18 cellular contexts compared by ENCODE assay signal in genomic region chr9:98130576-98131228, GRCh38.
"Had no signal": no experiment of that assay in that cellular context is flagged by ENCODE, and none has a peak within 500 bp of the region (broad histone marks: within the 10 kb centered on the region; RNA-seq: fewer than 3 reads in every experiment).

No MANE protein-coding gene starts in this region.

- H3K27ac Mint-ChIP-seq: activated CD8-positive, alpha-beta memory T cell treated with anti-CD3 and anti-CD28 coated beads, Interleukin-2, amount 10 ng/mL, durations not matched to agents 7 days and 5 days; stimulated activated naive CD8-positive, alpha-beta T cell treated with anti-CD3 and anti-CD28 coated beads, Interleukin-15, Interleukin-2, amounts not matched to agents 100 ng/mL and 50 ng/mL, for 24 hours had no signal

- H3K27me3 ChIP-seq: adrenal gland, testis had no signal

- H3K4me1 ChIP-seq: adrenal gland, testis had no signal

- ATAC-seq: activated CD8-positive, alpha-beta memory T cell treated with anti-CD3 and anti-CD28 coated beads, Interleukin-2, amount 10 ng/mL, durations not matched to agents 7 days and 5 days; activated T-cell treated with anti-CD3 and anti-CD28 coated beads, Interleukin-2, amount 50 U/mL, for 4 hours; left colon; mucosa of descending colon; natural killer cell treated with Interleukin-12 subunit alpha and Interleukin-12 subunit beta and Interleukin-15 and Interleukin-18, amount 100 ng/mL, for 72 hours had no signal

- H3K4me3 Mint-ChIP-seq: activated CD8-positive, alpha-beta memory T cell treated with anti-CD3 and anti-CD28 coated beads, Interleukin-2, amount 10 ng/mL, durations not matched to agents 7 days and 5 days; activated T-cell treated with anti-CD3 and anti-CD28 coated beads, Interleukin-2, amount 50 U/mL, for 4 hours; natural killer cell treated with Interleukin-12 subunit alpha and Interleukin-12 subunit beta and Interleukin-15 and Interleukin-18, amount 100 ng/mL, for 72 hours; stimulated activated naive CD8-positive, alpha-beta T cell treated with anti-CD3 and anti-CD28 coated beads, Interleukin-15, Interleukin-2, amounts not matched to agents 100 ng/mL and 50 ng/mL, for 24 hours had no signal

- H3K36me3 ChIP-seq: adrenal gland had no signal

- H3K27me3 Mint-ChIP-seq: activated CD8-positive, alpha-beta memory T cell treated with anti-CD3 and anti-CD28 coated beads, Interleukin-2, amount 10 ng/mL, durations not matched to agents 7 days and 5 days; natural killer cell treated with Interleukin-12 subunit alpha and Interleukin-12 subunit beta and Interleukin-15 and Interleukin-18, amount 100 ng/mL, for 72 hours; stimulated activated naive CD8-positive, alpha-beta T cell treated with anti-CD3 and anti-CD28 coated beads, Interleukin-15, Interleukin-2, amounts not matched to agents 100 ng/mL and 50 ng/mL, for 24 hours had no signal

- DNase-seq: activated CD4-positive, alpha-beta T cell treated with anti-CD3 and anti-CD28 coated beads, Interleukin-2, amount 50 U/mL, for 48 hours; activated CD4-positive, CD25-positive, alpha-beta regulatory T cell; activated CD8-positive, alpha-beta memory T cell treated with anti-CD3 and anti-CD28 coated beads, Interleukin-2, amount 10 ng/mL, durations not matched to agents 7 days and 5 days; activated naive CD4-positive, alpha-beta T cell; activated T-cell treated with anti-CD3 and anti-CD28 coated beads, Interleukin-2, amount 50 U/mL, for 4 hours; erythroblast; hippocampal formation; mammary epithelial cell; mucosa of descending colon; stimulated activated CD4-positive, alpha-beta T cell treated with anti-CD3 and anti-CD28 coated beads, Interleukin-12 subunit alpha, Interleukin-12 subunit beta, amount 100 ng/mL, for 4 hours; T-helper 1 cell; testis had no signal

- H3K27ac ChIP-seq: adrenal gland, coronary artery, SK-N-MC, testis had no signal

- H3K9me3 ChIP-seq: adrenal gland, mucosa of descending colon, testis had no signal

- H3K9me3 Mint-ChIP-seq: activated T-cell treated with anti-CD3 and anti-CD28 coated beads, Interleukin-2, amount 50 U/mL, for 4 hours; natural killer cell treated with Interleukin-12 subunit alpha and Interleukin-12 subunit beta and Interleukin-15 and Interleukin-18, amount 100 ng/mL, for 72 hours; stimulated activated naive CD8-positive, alpha-beta T cell treated with anti-CD3 and anti-CD28 coated beads, Interleukin-15, Interleukin-2, amounts not matched to agents 100 ng/mL and 50 ng/mL, for 24 hours had no signal

- H3K36me3 Mint-ChIP-seq: natural killer cell treated with Interleukin-12 subunit alpha and Interleukin-12 subunit beta and Interleukin-15 and Interleukin-18, amount 100 ng/mL, for 72 hours had no signal

- H3K4me3 ChIP-seq: adrenal gland, coronary artery, mucosa of descending colon, SK-N-MC, testis had no signal
